ENCODE assay signal across 29 cellular contexts in genomic region chr15:78837543-78837942, GRCh38. TPM values are rescaled to one million over a fixed set of nuclear protein-coding genes. Genes with fewer than 3 reads are reported as not detected.
"Had no signal": no experiment of that assay in that cellular context is flagged by ENCODE, and none has a peak within 500 bp of the region (broad histone marks: within the 10 kb centered on the region; RNA-seq: fewer than 3 reads in every experiment).

No MANE protein-coding gene starts in this region.

- H3K9me3 ChIP-seq: left lung, lower lobe of right lung, neutrophil, ovary, prostate gland, sigmoid colon, upper lobe of left lung, vagina had no signal

- DNase-seq: activated CD4-positive, alpha-beta T cell treated with anti-CD3 and anti-CD28 coated beads for 4 hours; activated CD4-positive, alpha-beta T cell treated with anti-CD3 and anti-CD28 coated beads, Interleukin-2, amount 50 U/mL, for 4 hours; activated effector memory CD4-positive, alpha-beta T cell treated with Interleukin-2 at 50 U/mL for 16 hours; activated naive CD4-positive, alpha-beta T cell treated with Interleukin-2 at 50 U/mL for 16 hours; activated T-cell treated with anti-CD3 and anti-CD28 coated beads for 4 hours; anterior cingulate cortex; dermis blood vessel endothelial cell; effector CD8-positive, alpha-beta T cell; head of caudate nucleus; hippocampal formation; left lung; lower lobe of right lung; mesenchymal stem cell; ovary; retina; sigmoid colon; small intestine; stimulated activated CD4-positive, alpha-beta T cell treated with anti-CD3 and anti-CD28 coated beads, Interleukin-4, amount 100 ng/mL, for 24 hours; T-helper 1 cell; upper lobe of left lung had no signal

- H3K4me3 ChIP-seq: left lung, lower lobe of right lung, ovary, prostate gland, sigmoid colon, upper lobe of left lung, vagina had no signal

- H3K4me1 ChIP-seq: left lung, lower lobe of right lung, prostate gland, sigmoid colon, upper lobe of left lung had no signal

- H3K9me3 Mint-ChIP-seq: natural killer cell treated with Interleukin-12 subunit alpha and Interleukin-12 subunit beta and Interleukin-15 and Interleukin-18, amount 100 ng/mL, for 72 hours; stimulated activated effector memory CD8-positive, alpha-beta T cell treated with anti-CD3 and anti-CD28 coated beads, Interleukin-12 subunit alpha, Interleukin-12 subunit beta, amount 100 ng/mL, for 72 hours; stimulated activated naive CD8-positive, alpha-beta T cell treated with anti-CD3 and anti-CD28 coated beads, Interleukin-15, Interleukin-2, amounts not matched to agents 100 ng/mL and 50 ng/mL, for 24 hours; T-helper 2 cell treated with Interferon-gamma antibody and Interleukin-4, amounts not matched to agents 5 μg/mL and 100 μg/mL, for 36 hours had no signal

- H3K4me1 Mint-ChIP-seq: stimulated activated effector memory CD8-positive, alpha-beta T cell treated with anti-CD3 and anti-CD28 coated beads, Interleukin-12 subunit alpha, Interleukin-12 subunit beta, amount 100 ng/mL, for 72 hours had no signal

- H3K27me3 Mint-ChIP-seq: stimulated activated naive CD8-positive, alpha-beta T cell treated with anti-CD3 and anti-CD28 coated beads, Interleukin-15, Interleukin-2, amounts not matched to agents 100 ng/mL and 50 ng/mL, for 24 hours had no signal

- H3K4me3 Mint-ChIP-seq: activated naive CD8-positive, alpha-beta T cell; natural killer cell treated with Interleukin-12 subunit alpha and Interleukin-12 subunit beta and Interleukin-15 and Interleukin-18, amount 100 ng/mL, for 72 hours; stimulated activated effector memory CD8-positive, alpha-beta T cell treated with anti-CD3 and anti-CD28 coated beads, Interleukin-12 subunit alpha, Interleukin-12 subunit beta, amount 100 ng/mL, for 72 hours; stimulated activated naive CD8-positive, alpha-beta T cell treated with anti-CD3 and anti-CD28 coated beads, Interleukin-15, Interleukin-2, amounts not matched to agents 100 ng/mL and 50 ng/mL, for 24 hours; T-helper 2 cell treated with Interferon-gamma antibody and Interleukin-4, amounts not matched to agents 5 μg/mL and 100 μg/mL, for 36 hours had no signal

- H3K27ac Mint-ChIP-seq: activated naive CD8-positive, alpha-beta T cell; natural killer cell treated with Interleukin-12 subunit alpha and Interleukin-12 subunit beta and Interleukin-15 and Interleukin-18, amount 100 ng/mL, for 72 hours; stimulated activated effector memory CD8-positive, alpha-beta T cell treated with anti-CD3 and anti-CD28 coated beads, Interleukin-12 subunit alpha, Interleukin-12 subunit beta, amount 100 ng/mL, for 72 hours; T-helper 2 cell treated with Interferon-gamma antibody and Interleukin-4, amounts not matched to agents 5 μg/mL and 100 μg/mL, for 36 hours had no signal

- H3K27ac ChIP-seq: left lung, lower lobe of right lung, neutrophil, ovary, prostate gland, sigmoid colon, upper lobe of left lung, vagina had no signal

- H3K36me3 Mint-ChIP-seq: activated naive CD8-positive, alpha-beta T cell; natural killer cell treated with Interleukin-12 subunit alpha and Interleukin-12 subunit beta and Interleukin-15 and Interleukin-18, amount 100 ng/mL, for 72 hours; stimulated activated effector memory CD8-positive, alpha-beta T cell treated with anti-CD3 and anti-CD28 coated beads, Interleukin-12 subunit alpha, Interleukin-12 subunit beta, amount 100 ng/mL, for 72 hours had no signal

- H3K27me3 ChIP-seq: ovary, sigmoid colon, upper lobe of left lung, vagina had no signal

- ATAC-seq: left lung; lower lobe of right lung; natural killer cell treated with Interleukin-12 subunit alpha and Interleukin-12 subunit beta and Interleukin-15 and Interleukin-18, amount 100 ng/mL, for 72 hours; stimulated activated effector memory CD8-positive, alpha-beta T cell treated with anti-CD3 and anti-CD28 coated beads, Interleukin-12 subunit alpha, Interleukin-12 subunit beta, amount 100 ng/mL, for 72 hours had no signal

- H3K36me3 ChIP-seq: left lung, lower lobe of right lung, neutrophil, ovary, prostate gland, sigmoid colon, upper lobe of left lung, vagina had no signal

RNA-seq across cellular contexts. Expression of gene ADAMTS7, which starts 26.3 kb away (rescaled TPM):
- total RNA-seq: mononuclear cell had no signal
